Comparison of ENCODE assay signal across 14 cellular contexts in the genomic region with DNA sequence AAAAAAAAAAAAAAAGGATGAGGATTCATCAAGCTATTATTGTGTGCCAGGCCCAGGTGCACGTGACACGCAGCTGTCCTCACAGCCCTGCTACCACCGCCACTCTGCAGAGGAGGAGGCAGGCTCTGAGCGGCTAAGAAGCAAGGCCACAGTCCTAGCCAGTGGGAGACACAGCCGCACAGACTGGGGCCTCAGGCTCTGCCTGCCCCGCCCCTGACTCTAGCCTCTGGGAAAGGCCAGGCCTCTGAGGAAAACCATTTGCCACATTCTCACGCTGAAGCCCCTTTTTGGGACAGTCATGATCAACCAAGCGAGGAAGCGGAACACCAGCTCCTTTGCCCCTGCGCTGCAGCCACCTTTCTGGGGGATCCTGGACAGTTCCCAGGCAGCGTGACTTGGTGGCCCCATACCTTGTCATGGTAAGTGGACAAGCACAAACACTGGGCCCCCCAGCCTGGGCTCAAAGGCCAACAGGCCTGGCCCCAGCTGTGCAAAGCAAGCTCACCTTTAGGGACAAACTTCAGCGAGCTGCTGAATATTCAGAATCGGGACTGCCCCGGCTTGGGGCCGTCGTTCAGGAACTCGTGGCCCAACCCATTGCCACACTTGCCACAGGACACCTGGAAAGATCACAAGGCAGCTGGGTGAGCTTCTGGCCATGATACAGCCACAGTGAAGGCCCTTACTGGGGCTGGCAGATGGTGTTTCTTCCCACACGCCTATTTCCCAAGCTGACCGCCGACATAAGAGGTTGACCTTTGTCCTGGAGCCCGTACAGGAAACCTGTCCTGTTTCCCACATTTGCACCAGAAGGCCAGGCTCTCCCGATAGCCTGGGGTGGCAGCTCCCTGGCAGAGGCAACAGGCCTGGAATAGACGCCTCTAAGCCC. TPM values are rescaled to one million over a fixed set of nuclear protein-coding genes. Genes with fewer than 3 reads are reported as not detected.
DNase-seq lines count a peak whose midpoint lies in the region; ATAC-seq lines count a peak whose summit lies in the region.
"Had no signal": no experiment of that assay in that cellular context is flagged by ENCODE, and none has a peak within 500 bp of the region (broad histone marks: within the 10 kb centered on the region; RNA-seq: fewer than 3 reads in every experiment).

No MANE protein-coding gene starts in this region.

- H3K4me3 ChIP-seq in BLaER1 treated with 17β-estradiol and CSF1 and Interleukin-3, amounts not matched to agents 10 nM and 100 nM, result 0 out of 20 replicates have a peak overlapping the region, but pooled peaks of 1 of the 10 experiments have one; percentile 1
- H3K4me3 ChIP-seq in mucosa of rectum (ENCODE audit: low read length in 2 of 2), result peak overlapping the region in 1 of 2 donors; percentile 5
- H3K4me3 ChIP-seq: prostate gland had no signal

- H3K9ac ChIP-seq in BLaER1 treated with 17β-estradiol and CSF1 and Interleukin-3, amounts not matched to agents 10 nM and 100 nM, result peak overlapping the region; percentile 3 to 88 (median 32); a peak in 15 of 22 replicates
- H3K9ac ChIP-seq in mucosa of rectum (ENCODE audit: low read depth in 1 of 2, low read length in 2 of 2), result peak overlapping the region; percentile 15 to 32

- peaks cover 11% of the 10 kb centered on the region for H3K36me3 Mint-ChIP-seq in activated T-helper 2 cell treated with anti-CD3 and anti-CD28 coated beads, Interferon-gamma antibody, Interleukin-2, Interleukin-4, amounts not matched to agents 10 μg/mL and 5 μg/mL and 100 μg/mL, durations not matched to agents 14 hours and 24 hours and 36 hours (ENCODE audit: low read depth)
- H3K36me3 Mint-ChIP-seq in natural killer cell treated with Interleukin-12 subunit alpha and Interleukin-12 subunit beta and Interleukin-15 and Interleukin-18, amount 100 ng/mL, for 72 hours, result no peaks in the 10 kb centered on the region

- H3K27me3 ChIP-seq in BLaER1 treated with 17β-estradiol and CSF1 and Interleukin-3, amounts not matched to agents 10 nM and 100 nM, result peaks cover 0 to 6% (median 0%) of the 10 kb centered on the region in 11 experiments; a peak in 3 of 22 replicates
- H3K27me3 ChIP-seq in mucosa of rectum (ENCODE audit: control insufficient read depth in 2 of 2, insufficient read depth in 2 of 2, low read length in 2 of 2), result no peaks in the 10 kb centered on the region

- DNase-seq in activated T-helper 2 cell treated with anti-CD3 and anti-CD28 coated beads, Interferon-gamma antibody, Interleukin-2, Interleukin-4, amounts not matched to agents 10 μg/mL and 5 μg/mL and 100 μg/mL, durations not matched to agents 14 hours and 24 hours and 36 hours (ENCODE audit: low spot score), result no peak
- DNase-seq in Ammon's horn (ENCODE audit: low spot score), result no peak
- no peak for DNase-seq in NOMO-1 treated with dmso at 0.1 percent for 144 hours (lab: John Stamatoyannopoulos, UW; ENCODE audit: unreplicated experiment)
- DNase-seq in natural killer cell treated with Interleukin-12 subunit alpha and Interleukin-12 subunit beta and Interleukin-15 and Interleukin-18, amount 100 ng/mL, for 72 hours (ENCODE audit: low spot score), result no peak
- DNase-seq: activated CD4-positive, CD25-positive, alpha-beta regulatory T cell; MM.1S; PC-3; stimulated activated CD4-positive, alpha-beta T cell treated with anti-CD3 and anti-CD28 coated beads, Interleukin-2, amount 100 ng/mL, for 24 hours; stimulated activated naive B cell treated with anti-CD40 and anti-IgM and Interleukin-4, amounts not matched to agents 10 μg/mL and 1 μg/mL and 100 μg/mL, for 72 hours had no signal

- peaks cover 38 to 66% (median 50%) of the 10 kb centered on the region in 10 experiments for H3K4me1 ChIP-seq in BLaER1 treated with 17β-estradiol and CSF1 and Interleukin-3, amounts not matched to agents 10 nM and 100 nM
- H3K4me1 ChIP-seq in mucosa of rectum (ENCODE audit: control insufficient read depth in 2 of 2, insufficient read depth in 2 of 2, low read length in 2 of 2), result peaks cover 28 to 37% of the 10 kb centered on the region in 2 donors

- ATAC-seq in natural killer cell treated with Interleukin-12 subunit alpha and Interleukin-12 subunit beta and Interleukin-15 and Interleukin-18, amount 100 ng/mL, for 72 hours, result no peak
- ATAC-seq: HCT116; PC-3; stimulated activated naive B cell treated with anti-CD40 and anti-IgM and Interleukin-4, amounts not matched to agents 10 μg/mL and 1 μg/mL and 100 μg/mL, for 72 hours had no signal

- H3K4me2 ChIP-seq in BLaER1 treated with 17β-estradiol and CSF1 and Interleukin-3, amounts not matched to agents 10 nM and 100 nM, result peak overlapping the region; percentile 96 to 100 (median 100)

- peaks cover 15% of the 10 kb centered on the region for H3K4me1 Mint-ChIP-seq in activated T-helper 2 cell treated with anti-CD3 and anti-CD28 coated beads, Interferon-gamma antibody, Interleukin-2, Interleukin-4, amounts not matched to agents 10 μg/mL and 5 μg/mL and 100 μg/mL, durations not matched to agents 14 hours and 24 hours and 36 hours (ENCODE audit: low read depth)
- H3K4me1 Mint-ChIP-seq in natural killer cell treated with Interleukin-12 subunit alpha and Interleukin-12 subunit beta and Interleukin-15 and Interleukin-18, amount 100 ng/mL, for 72 hours (ENCODE audit: low read depth in 2 of 2), result peaks cover 13 to 23% of the 10 kb centered on the region in 2 donors

- H3K9me3 Mint-ChIP-seq in activated T-helper 2 cell treated with anti-CD3 and anti-CD28 coated beads, Interferon-gamma antibody, Interleukin-2, Interleukin-4, amounts not matched to agents 10 μg/mL and 5 μg/mL and 100 μg/mL, durations not matched to agents 14 hours and 24 hours and 36 hours, result no peaks in the 10 kb centered on the region
- no peaks in the 10 kb centered on the region for H3K9me3 Mint-ChIP-seq in natural killer cell treated with Interleukin-12 subunit alpha and Interleukin-12 subunit beta and Interleukin-15 and Interleukin-18, amount 100 ng/mL, for 72 hours
- H3K9me3 Mint-ChIP-seq: stimulated activated naive B cell treated with anti-CD40 and anti-IgM and Interleukin-4, amounts not matched to agents 10 μg/mL and 1 μg/mL and 100 μg/mL, for 72 hours had no signal

- H4K20me1 ChIP-seq in BLaER1 treated with 17β-estradiol and CSF1 and Interleukin-3, amounts not matched to agents 10 nM and 100 nM, result peaks cover 0 to 46% (median 27%) of the 10 kb centered on the region in 11 experiments; a peak in 16 of 22 replicates

- H3K4me3 Mint-ChIP-seq in activated T-helper 2 cell treated with anti-CD3 and anti-CD28 coated beads, Interferon-gamma antibody, Interleukin-2, Interleukin-4, amounts not matched to agents 10 μg/mL and 5 μg/mL and 100 μg/mL, durations not matched to agents 14 hours and 24 hours and 36 hours (ENCODE audit: low read depth), result peak overlapping the region; percentile 21
- no peak overlapping the region for H3K4me3 Mint-ChIP-seq in natural killer cell treated with Interleukin-12 subunit alpha and Interleukin-12 subunit beta and Interleukin-15 and Interleukin-18, amount 100 ng/mL, for 72 hours
- H3K4me3 Mint-ChIP-seq: stimulated activated naive B cell treated with anti-CD40 and anti-IgM and Interleukin-4, amounts not matched to agents 10 μg/mL and 1 μg/mL and 100 μg/mL, for 72 hours had no signal

- no peaks in the 10 kb centered on the region for H3K27me3 Mint-ChIP-seq in activated T-helper 2 cell treated with anti-CD3 and anti-CD28 coated beads, Interferon-gamma antibody, Interleukin-2, Interleukin-4, amounts not matched to agents 10 μg/mL and 5 μg/mL and 100 μg/mL, durations not matched to agents 14 hours and 24 hours and 36 hours (ENCODE audit: low read depth)
- no peaks in the 10 kb centered on the region for H3K27me3 Mint-ChIP-seq in natural killer cell treated with Interleukin-12 subunit alpha and Interleukin-12 subunit beta and Interleukin-15 and Interleukin-18, amount 100 ng/mL, for 72 hours
- H3K27me3 Mint-ChIP-seq: stimulated activated naive B cell treated with anti-CD40 and anti-IgM and Interleukin-4, amounts not matched to agents 10 μg/mL and 1 μg/mL and 100 μg/mL, for 72 hours had no signal

- no peak overlapping the region for H3K27ac Mint-ChIP-seq in activated T-helper 2 cell treated with anti-CD3 and anti-CD28 coated beads, Interferon-gamma antibody, Interleukin-2, Interleukin-4, amounts not matched to agents 10 μg/mL and 5 μg/mL and 100 μg/mL, durations not matched to agents 14 hours and 24 hours and 36 hours
- H3K27ac Mint-ChIP-seq in natural killer cell treated with Interleukin-12 subunit alpha and Interleukin-12 subunit beta and Interleukin-15 and Interleukin-18, amount 100 ng/mL, for 72 hours, result no peak overlapping the region
- H3K27ac Mint-ChIP-seq: stimulated activated naive B cell treated with anti-CD40 and anti-IgM and Interleukin-4, amounts not matched to agents 10 μg/mL and 1 μg/mL and 100 μg/mL, for 72 hours had no signal

- peaks cover 17 to 45% (median 31%) of the 10 kb centered on the region in 11 experiments for H3K36me3 ChIP-seq in BLaER1 treated with 17β-estradiol and CSF1 and Interleukin-3, amounts not matched to agents 10 nM and 100 nM
- peaks cover 10 to 24% of the 10 kb centered on the region in 2 donors for H3K36me3 ChIP-seq in mucosa of rectum (ENCODE audit: control insufficient read depth in 2 of 2, insufficient read depth in 2 of 2, low read length in 2 of 2)

- peak overlapping the region in 3 of 11 experiments; percentile 51 to 78 (median 70); a peak in 6 of 22 replicates for H3K27ac ChIP-seq in BLaER1 treated with 17β-estradiol and CSF1 and Interleukin-3, amounts not matched to agents 10 nM and 100 nM
- H3K27ac ChIP-seq in mucosa of rectum (ENCODE audit: low read depth in 2 of 2, low read length in 2 of 2), result peak overlapping the region; percentile 48 to 77
- H3K27ac ChIP-seq: coronary artery, prostate gland had no signal

- intact Hi-C loops in activated T-helper 2 cell treated with anti-CD3 and anti-CD28 coated beads, Interferon-gamma antibody, Interleukin-2, Interleukin-4, amounts not matched to agents 10 μg/mL and 5 μg/mL and 100 μg/mL, durations not matched to agents 14 hours and 24 hours and 36 hours (cut with micrococcal nuclease), result loop anchor here (5.0 kb wide), 2 partner anchors 83 to 202 kb away; no protein-coding TSS in a partner anchor

- H3K9me3 ChIP-seq in BLaER1 treated with 17β-estradiol and CSF1 and Interleukin-3, amounts not matched to agents 10 nM and 100 nM (replicated peaks in 1 of 11), result no peaks in the 10 kb centered on the region
- H3K9me3 ChIP-seq in mucosa of rectum (ENCODE audit: control insufficient read depth in 2 of 2, low read length in 2 of 2), result no peaks in the 10 kb centered on the region
- H3K9me3 ChIP-seq: prostate gland had no signal

RNA-seq across cellular contexts. Expression of a gene that starts 2.5 kb away (rescaled TPM):
- total RNA-seq in activated T-helper 2 cell treated with anti-CD3 and anti-CD28 coated beads, Interferon-gamma antibody, Interleukin-2, Interleukin-4, amounts not matched to agents 10 μg/mL and 5 μg/mL and 100 μg/mL, durations not matched to agents 14 hours and 24 hours and 36 hours, result 33.5 and 35.0 TPM in 2 replicates
- 10 to 100 TPM; 24.3 to 24.7 TPM for total RNA-seq in natural killer cell treated with Interleukin-12 subunit alpha and Interleukin-12 subunit beta and Interleukin-15 and Interleukin-18, amount 100 ng/mL, for 72 hours

RNA-seq across cellular contexts. Expression of a gene that starts 14.0 kb away (rescaled TPM):
- total RNA-seq in activated T-helper 2 cell treated with anti-CD3 and anti-CD28 coated beads, Interferon-gamma antibody, Interleukin-2, Interleukin-4, amounts not matched to agents 10 μg/mL and 5 μg/mL and 100 μg/mL, durations not matched to agents 14 hours and 24 hours and 36 hours, result 0.66 and 0.85 TPM in 2 replicates
- total RNA-seq in natural killer cell treated with Interleukin-12 subunit alpha and Interleukin-12 subunit beta and Interleukin-15 and Interleukin-18, amount 100 ng/mL, for 72 hours, result 1 to 10 TPM in 1 of 2 donors, not detected in 1; 1.5 TPM

RNA-seq across cellular contexts. Expression of a gene that starts 18.8 kb away (rescaled TPM):
- 132 TPM in 2 replicates for total RNA-seq in activated T-helper 2 cell treated with anti-CD3 and anti-CD28 coated beads, Interferon-gamma antibody, Interleukin-2, Interleukin-4, amounts not matched to agents 10 μg/mL and 5 μg/mL and 100 μg/mL, durations not matched to agents 14 hours and 24 hours and 36 hours
- total RNA-seq in natural killer cell treated with Interleukin-12 subunit alpha and Interleukin-12 subunit beta and Interleukin-15 and Interleukin-18, amount 100 ng/mL, for 72 hours, result 100 to 1,000 TPM in 1 of 2 donors, 10 to 100 TPM in 1; 95.0 to 103 TPM

RNA-seq across cellular contexts. Expression of a gene that starts 22.3 kb away (rescaled TPM):
- not detected in 2 replicates for total RNA-seq in activated T-helper 2 cell treated with anti-CD3 and anti-CD28 coated beads, Interferon-gamma antibody, Interleukin-2, Interleukin-4, amounts not matched to agents 10 μg/mL and 5 μg/mL and 100 μg/mL, durations not matched to agents 14 hours and 24 hours and 36 hours
- total RNA-seq in natural killer cell treated with Interleukin-12 subunit alpha and Interleukin-12 subunit beta and Interleukin-15 and Interleukin-18, amount 100 ng/mL, for 72 hours, result not detected
- total RNA-seq: PC-3 had no signal

RNA-seq across cellular contexts. Expression of a gene that starts 24.1 kb away (rescaled TPM):
- 3,560 and 3,687 TPM in 2 replicates for total RNA-seq in activated T-helper 2 cell treated with anti-CD3 and anti-CD28 coated beads, Interferon-gamma antibody, Interleukin-2, Interleukin-4, amounts not matched to agents 10 μg/mL and 5 μg/mL and 100 μg/mL, durations not matched to agents 14 hours and 24 hours and 36 hours
- total RNA-seq in natural killer cell treated with Interleukin-12 subunit alpha and Interleukin-12 subunit beta and Interleukin-15 and Interleukin-18, amount 100 ng/mL, for 72 hours, result 1,000 to 10,000 TPM; 2,056 to 2,952 TPM
